ENCODE assay signal across 8 cellular contexts in genomic region chr19:45901912-45902650, GRCh38. TPM values are rescaled to one million over a fixed set of nuclear protein-coding genes. Genes with fewer than 3 reads are reported as not detected.
DNase-seq lines count a peak whose midpoint lies in the region; ATAC-seq and TF ChIP-seq lines count a peak whose summit lies in the region.

MYPOP (minus strand) TSS chr19:45902613; CDS start chr19:45901773, 840 bp downstream.

- H3K9me3 Mint-ChIP-seq in endothelial cell (ENCODE audit: unreplicated experiment): no peaks in the 10 kb centered on the region
- H3K9me3 Mint-ChIP-seq in naive thymus-derived CD8-positive, alpha-beta T cell: no peaks in the 10 kb centered on the region

- ATAC-seq in Panc1 (peak; percentile 14), HG02759 (IDR thresholded peaks at IDR 0.05; ENCODE audit: unreplicated experiment) (no peak)
- ATAC-seq in naive thymus-derived CD8-positive, alpha-beta T cell: peak in 1 of 2 donors; percentile 2

- peaks cover 11% of the 10 kb centered on the region for H3K27me3 Mint-ChIP-seq in endothelial cell (ENCODE audit: unreplicated experiment)
- H3K27me3 Mint-ChIP-seq in naive thymus-derived CD8-positive, alpha-beta T cell: peaks cover 0 to 3% (median 0%) of the 10 kb centered on the region in 5 donors

- H3K4me1 ChIP-seq in HAP-1 (peaks cover 6% of the 10 kb centered on the region), Panc1 (ENCODE audit: control insufficient read depth, insufficient read depth, low read length) (peaks cover 3% of the 10 kb centered on the region)

- CTCF ChIA-PET in Panc1 (lab: Charles Lee): interaction anchor here (0.6 to 0.8 kb wide), 4 partner anchors 81 to 636 kb away, joined by 3 to 9 read pairs (median 5); partner anchors contain the start of gene DMPK

- H3K9me3 ChIP-seq in HAP-1 (no peaks in the 10 kb centered on the region), Panc1 (ENCODE audit: control insufficient read depth, insufficient read depth, low read depth, low read length) (no peaks in the 10 kb centered on the region)

- POLR2A ChIA-PET in Panc1 (lab: Charles Lee): no interaction called here
- POLR2A ChIA-PET in naive thymus-derived CD8-positive, alpha-beta T cell (lab: Charles Lee): interaction anchor here (0.5 to 4.1 kb wide), 16 partner anchors 10 to 724 kb away, joined by 3 to 46 read pairs (median 4); partner anchors contain the start of genes BLOC1S3, CCDC61, FOXA3 and IRF2BP1

- peak within 1 kb of the TSS; percentile 53 for H3K4me3 ChIP-seq in HAP-1
- H3K4me3 ChIP-seq in Panc1 (ENCODE audit: low read depth in 2 of 2, low read length in 2 of 2): peak within 1 kb of the TSS; percentile 70 to 82

- DNase-seq in HAP-1 (ENCODE audit: low spot score in 2 of 2) (peak in 1 of 2 experiments; percentile 35), Panc1 (ENCODE audit: low read depth, low spot score) (no peak), endothelial cell (ENCODE audit: low spot score) (no peak), NCI-H446 treated with DMSO at 0.1 percent for 48 hours (lab: John Stamatoyannopoulos, UW) (no peak), NCI-H187 (lab: John Stamatoyannopoulos, UW) (no peak)
- DNase-seq in naive thymus-derived CD8-positive, alpha-beta T cell: peak in 2 of 10 donors; percentile 6 to 16
- DNase-seq in stimulated activated CD4-positive, alpha-beta T cell treated with anti-CD3 and anti-CD28 coated beads, Interleukin-1b, Interleukin-23, amount 100 ng/mL, for 48 hours: no peak

- H3K4me3 Mint-ChIP-seq in endothelial cell (ENCODE audit: unreplicated experiment): peak within 1 kb of the TSS; percentile 96
- peak within 1 kb of the TSS; percentile 88 to 98 (median 94) for H3K4me3 Mint-ChIP-seq in naive thymus-derived CD8-positive, alpha-beta T cell

- H3K27ac ChIP-seq in Panc1 (ENCODE audit: low read length): peak within 1 kb of the TSS; percentile 81

- TF ChIP-seq CTCF in Panc1 (IDR thresholded peaks at IDR 0.05): no peak
- no peak for TF ChIP-seq CTCF in endothelial cell (IDR thresholded peaks at IDR 0.05; ENCODE audit: unreplicated experiment)

- no TSS peak for BruUV-seq in Panc1 (replicated peaks; lab: Mats Ljungman, UMichigan)

- no peak within 1 kb of the TSS for H3K27ac Mint-ChIP-seq in endothelial cell (ENCODE audit: unreplicated experiment)
- peak within 1 kb of the TSS; percentile 67 to 95 (median 91) for H3K27ac Mint-ChIP-seq in naive thymus-derived CD8-positive, alpha-beta T cell

- H3K4me1 Mint-ChIP-seq in endothelial cell (ENCODE audit: unreplicated experiment): peaks cover 18% of the 10 kb centered on the region
- H3K4me1 Mint-ChIP-seq in naive thymus-derived CD8-positive, alpha-beta T cell: peaks cover 5 to 26% (median 23%) of the 10 kb centered on the region in 4 donors

- peaks cover 16% of the 10 kb centered on the region for H3K36me3 ChIP-seq in HAP-1 (replicated peaks)
- H3K36me3 ChIP-seq in Panc1 (ENCODE audit: control insufficient read depth, insufficient read depth, low read length): peaks cover 2% of the 10 kb centered on the region; the same call in 1 of the 2 replicates

- H3K27me3 ChIP-seq in HAP-1 (ENCODE audit: low read depth): no peaks in the 10 kb centered on the region
- no peaks in the 10 kb centered on the region for H3K27me3 ChIP-seq in Panc1 (ENCODE audit: control insufficient read depth, insufficient read depth, low read length)

- H3K36me3 Mint-ChIP-seq in endothelial cell (ENCODE audit: low read depth, unreplicated experiment): peaks cover 21% of the 10 kb centered on the region
- peaks cover 0 to 24% (median 2%) of the 10 kb centered on the region in 3 donors for H3K36me3 Mint-ChIP-seq in naive thymus-derived CD8-positive, alpha-beta T cell

- intact Hi-C loops in Panc1 (cut with micrococcal nuclease; ENCODE audit: unreplicated experiment): no loop called here

- in situ Hi-C loops in HAP-1 (cut with MboI; ENCODE audit: low sequenced_read_pairs): no loop called here
- in situ Hi-C loops in Panc1 (cut with HindIII; ENCODE audit: low pct_unique_long_range_greater_than_20kb, low sequenced_read_pairs): no loop called here

RNA-seq across cellular contexts. Expression of gene MYPOP, which starts in this region (rescaled TPM):
- 11.1 TPM for total RNA-seq in Panc1 (2021; ENCODE audit: unreplicated experiment)
- polyA plus RNA-seq in Panc1 (2012; ENCODE audit: insufficient read length): 11.6 TPM
- 9.0 TPM for total RNA-seq in endothelial cell (ENCODE audit: unreplicated experiment)
- 10 to 100 TPM; 10.5 to 10.9 TPM for total RNA-seq in naive thymus-derived CD8-positive, alpha-beta T cell
- under 1 TPM in 1 of 3 donors, not detected in 2; 0.23 TPM for polyA plus RNA-seq in naive thymus-derived CD8-positive, alpha-beta T cell
